Comparison of ENCODE assay signal across 19 cellular contexts in the genomic region with DNA sequence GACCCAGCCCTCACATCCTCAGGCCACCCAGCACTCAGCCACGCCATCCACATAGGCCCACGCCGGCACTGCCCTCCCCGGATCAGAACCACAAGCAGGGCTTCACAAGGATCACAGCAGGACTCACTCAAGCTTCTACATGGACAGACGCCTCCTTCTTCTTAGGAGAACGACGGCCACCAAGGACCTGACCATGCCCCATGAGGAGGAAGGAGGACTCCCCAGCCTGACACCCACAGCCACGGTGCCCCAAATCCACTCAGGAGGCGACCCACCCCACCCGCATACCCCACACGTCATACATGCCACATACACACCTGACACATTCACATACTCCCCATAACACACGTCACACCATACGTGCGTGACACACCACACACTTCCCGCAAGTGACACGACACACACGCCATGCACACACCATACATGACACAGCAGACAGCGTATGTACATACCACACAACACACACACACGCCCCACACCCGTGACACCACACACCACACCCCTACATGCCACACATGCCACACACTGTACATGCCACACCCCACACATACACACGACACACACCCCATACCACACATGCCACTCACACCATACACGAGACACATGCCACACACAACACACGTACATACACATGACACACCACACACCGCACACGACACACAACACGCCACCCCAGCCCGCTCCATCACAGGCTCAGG. TPM values are rescaled to one million over a fixed set of nuclear protein-coding genes. Genes with fewer than 3 reads are reported as not detected.
DNase-seq lines count a peak whose midpoint lies in the region; ATAC-seq and TF ChIP-seq lines count a peak whose summit lies in the region.
"Had no signal": no experiment of that assay in that cellular context is flagged by ENCODE, and none has a peak within 500 bp of the region (broad histone marks: within the 10 kb centered on the region; RNA-seq: fewer than 3 reads in every experiment).

No MANE protein-coding gene starts in this region.

- intact Hi-C loops in Panc1 (cut with micrococcal nuclease; ENCODE audit: unreplicated experiment) = no loop called here

- TF ChIP-seq CTCF in Panc1 (IDR thresholded peaks at IDR 0.05) (no peak), glutamatergic neuron (IDR thresholded peaks at IDR 0.05; ENCODE audit: partially characterized antibody, unreplicated experiment) (no peak), upper lobe of left lung (IDR thresholded peaks at IDR 0.05) (no peak)

- H3K27me3 Mint-ChIP-seq in activated naive CD8-positive, alpha-beta T cell = no peaks in the 10 kb centered on the region
- H3K27me3 Mint-ChIP-seq in activated naive CD8-positive, alpha-beta T cell treated with anti-CD3 and anti-CD28 coated beads for 36 hours = no peaks in the 10 kb centered on the region
- H3K27me3 Mint-ChIP-seq in glutamatergic neuron (ENCODE audit: unreplicated experiment) = peaks cover 18% of the 10 kb centered on the region
- H3K27me3 Mint-ChIP-seq: memory B cell; naive thymus-derived CD4-positive, alpha-beta T cell had no signal

- no peaks in the 10 kb centered on the region for H3K9me3 Mint-ChIP-seq in activated naive CD8-positive, alpha-beta T cell (ENCODE audit: low read depth)
- no peaks in the 10 kb centered on the region for H3K9me3 Mint-ChIP-seq in activated naive CD8-positive, alpha-beta T cell treated with anti-CD3 and anti-CD28 coated beads for 36 hours
- H3K9me3 Mint-ChIP-seq in glutamatergic neuron (ENCODE audit: unreplicated experiment) = peaks cover 5% of the 10 kb centered on the region
- H3K9me3 Mint-ChIP-seq: memory B cell; naive thymus-derived CD4-positive, alpha-beta T cell had no signal

- H3K9me3 ChIP-seq in Panc1 (ENCODE audit: control insufficient read depth, insufficient read depth, low read depth, low read length) (no peaks in the 10 kb centered on the region), upper lobe of left lung (no peaks in the 10 kb centered on the region)
- H3K9me3 ChIP-seq: adrenal gland, SK-N-SH had no signal

- TSS peak; percentile 71 for BruUV-seq in Panc1 (replicated peaks; lab: Mats Ljungman, UMichigan)

- CTCF ChIA-PET in Panc1 (lab: Charles Lee) = no interaction called here

- H3K4me3 ChIP-seq in Panc1 (ENCODE audit: low read depth in 2 of 2, low read length in 2 of 2) (no peak overlapping the region), upper lobe of left lung (no peak overlapping the region)
- H3K4me3 ChIP-seq: adrenal gland had no signal

- H3K27ac ChIP-seq in Panc1 (ENCODE audit: low read length) = no peak overlapping the region
- peak overlapping the region in 3 of 4 donors; percentile 20 to 69 (median 61) for H3K27ac ChIP-seq in upper lobe of left lung

- no peak for TF ChIP-seq EP300 in upper lobe of left lung (IDR thresholded peaks at IDR 0.05)

- in situ Hi-C loops in Panc1 (cut with HindIII; ENCODE audit: low pct_unique_long_range_greater_than_20kb, low sequenced_read_pairs) = no loop called here

- TF ChIP-seq POLR2A in upper lobe of left lung (IDR thresholded peaks at IDR 0.05) = no peak

- POLR2A ChIA-PET in Panc1 (lab: Charles Lee) = no interaction called here

- no peak for ATAC-seq in Panc1
- ATAC-seq in upper lobe of left lung (ENCODE audit: low FRiP score in 2 of 2) = no peak
- ATAC-seq: naive thymus-derived CD4-positive, alpha-beta T cell had no signal

- no peak for DNase-seq in activated naive CD8-positive, alpha-beta T cell treated with anti-CD3 and anti-CD28 coated beads for 36 hours
- DNase-seq in Panc1 (ENCODE audit: low read depth, low spot score) = no peak
- DNase-seq in glutamatergic neuron = no peak
- no peak for DNase-seq in upper lobe of left lung
- DNase-seq in NCI-H1417 treated with DMSO at 0.1 percent for 48 hours (lab: John Stamatoyannopoulos, UW) = no peak
- DNase-seq in NCI-H1436 treated with DMSO at 0.1 percent for 48 hours (lab: John Stamatoyannopoulos, UW) = no peak
- DNase-seq in kidney tubule cell (ENCODE audit: low spot score) = no peak
- DNase-seq: ACHN; activated CD4-positive, alpha-beta T cell treated with anti-CD3 and anti-CD28 coated beads, Interleukin-2, amount 50 U/mL, for 4 hours; activated T-cell treated with anti-CD3 and anti-CD28 coated beads, Interleukin-2, amount 50 U/mL, for 1 hour; cerebellar nuclear complex; naive thymus-derived CD4-positive, alpha-beta T cell; NCI-H1092 treated with DMSO at 0.1 percent for 48 hours; PC-3; SK-N-SH; stimulated activated naive CD4-positive, alpha-beta T cell had no signal

- H3K4me3 Mint-ChIP-seq in activated naive CD8-positive, alpha-beta T cell = peak overlapping the region; percentile 18
- H3K4me3 Mint-ChIP-seq in activated naive CD8-positive, alpha-beta T cell treated with anti-CD3 and anti-CD28 coated beads for 36 hours = no peak overlapping the region
- H3K4me3 Mint-ChIP-seq in glutamatergic neuron (ENCODE audit: unreplicated experiment) = no peak overlapping the region
- H3K4me3 Mint-ChIP-seq: memory B cell; naive thymus-derived CD4-positive, alpha-beta T cell had no signal

- H3K36me3 ChIP-seq in Panc1 (ENCODE audit: control insufficient read depth, insufficient read depth, low read length) (no peaks in the 10 kb centered on the region), upper lobe of left lung (peaks cover 4 to 42% (median 35%) of the 10 kb centered on the region in 4 donors)

- H3K27ac Mint-ChIP-seq in activated naive CD8-positive, alpha-beta T cell = peak overlapping the region; percentile 2
- H3K27ac Mint-ChIP-seq in activated naive CD8-positive, alpha-beta T cell treated with anti-CD3 and anti-CD28 coated beads for 36 hours = no peak overlapping the region
- peak overlapping the region; percentile 9 for H3K27ac Mint-ChIP-seq in glutamatergic neuron (ENCODE audit: unreplicated experiment)
- H3K27ac Mint-ChIP-seq: memory B cell had no signal

- peaks cover 6% of the 10 kb centered on the region for H3K4me1 Mint-ChIP-seq in activated naive CD8-positive, alpha-beta T cell (ENCODE audit: low read depth)
- peaks cover 12% of the 10 kb centered on the region for H3K4me1 Mint-ChIP-seq in activated naive CD8-positive, alpha-beta T cell treated with anti-CD3 and anti-CD28 coated beads for 36 hours
- peaks cover 31% of the 10 kb centered on the region for H3K4me1 Mint-ChIP-seq in glutamatergic neuron (ENCODE audit: low read depth, unreplicated experiment)

- WGBS in upper lobe of left lung, 2 donors = 90 to 93% methylated on average over 25 to 27 of the region's 27 CpGs

- H3K4me1 ChIP-seq in Panc1 (ENCODE audit: control insufficient read depth, insufficient read depth, low read length) = no peaks in the 10 kb centered on the region
- H3K4me1 ChIP-seq in upper lobe of left lung = peaks cover 27 to 58% (median 39%) of the 10 kb centered on the region in 4 donors

- no peaks in the 10 kb centered on the region for H3K27me3 ChIP-seq in Panc1 (ENCODE audit: control insufficient read depth, insufficient read depth, low read length)
- no peaks in the 10 kb centered on the region for H3K27me3 ChIP-seq in upper lobe of left lung
- H3K27me3 ChIP-seq: adrenal gland had no signal

- H3K36me3 Mint-ChIP-seq in activated naive CD8-positive, alpha-beta T cell = no peaks in the 10 kb centered on the region
- peaks cover 9% of the 10 kb centered on the region for H3K36me3 Mint-ChIP-seq in activated naive CD8-positive, alpha-beta T cell treated with anti-CD3 and anti-CD28 coated beads for 36 hours
- peaks cover 5% of the 10 kb centered on the region for H3K36me3 Mint-ChIP-seq in glutamatergic neuron (ENCODE audit: unreplicated experiment)

RNA-seq across cellular contexts. Expression of a gene that starts 50.4 kb away (rescaled TPM):
- total RNA-seq in activated naive CD8-positive, alpha-beta T cell treated with anti-CD3 and anti-CD28 coated beads for 36 hours = 10 to 100 TPM; 55.2 to 56.8 TPM
- total RNA-seq in Panc1 (2021; ENCODE audit: unreplicated experiment) = 58.3 TPM
- polyA plus RNA-seq in Panc1 (2012; ENCODE audit: insufficient read length) = 42.1 TPM
- total RNA-seq in glutamatergic neuron (ENCODE audit: unreplicated experiment) = 52.9 TPM
- 10 to 100 TPM; 22.1 to 98.9 (median 49.3) TPM for total RNA-seq in upper lobe of left lung
